In the genomic region with DNA sequence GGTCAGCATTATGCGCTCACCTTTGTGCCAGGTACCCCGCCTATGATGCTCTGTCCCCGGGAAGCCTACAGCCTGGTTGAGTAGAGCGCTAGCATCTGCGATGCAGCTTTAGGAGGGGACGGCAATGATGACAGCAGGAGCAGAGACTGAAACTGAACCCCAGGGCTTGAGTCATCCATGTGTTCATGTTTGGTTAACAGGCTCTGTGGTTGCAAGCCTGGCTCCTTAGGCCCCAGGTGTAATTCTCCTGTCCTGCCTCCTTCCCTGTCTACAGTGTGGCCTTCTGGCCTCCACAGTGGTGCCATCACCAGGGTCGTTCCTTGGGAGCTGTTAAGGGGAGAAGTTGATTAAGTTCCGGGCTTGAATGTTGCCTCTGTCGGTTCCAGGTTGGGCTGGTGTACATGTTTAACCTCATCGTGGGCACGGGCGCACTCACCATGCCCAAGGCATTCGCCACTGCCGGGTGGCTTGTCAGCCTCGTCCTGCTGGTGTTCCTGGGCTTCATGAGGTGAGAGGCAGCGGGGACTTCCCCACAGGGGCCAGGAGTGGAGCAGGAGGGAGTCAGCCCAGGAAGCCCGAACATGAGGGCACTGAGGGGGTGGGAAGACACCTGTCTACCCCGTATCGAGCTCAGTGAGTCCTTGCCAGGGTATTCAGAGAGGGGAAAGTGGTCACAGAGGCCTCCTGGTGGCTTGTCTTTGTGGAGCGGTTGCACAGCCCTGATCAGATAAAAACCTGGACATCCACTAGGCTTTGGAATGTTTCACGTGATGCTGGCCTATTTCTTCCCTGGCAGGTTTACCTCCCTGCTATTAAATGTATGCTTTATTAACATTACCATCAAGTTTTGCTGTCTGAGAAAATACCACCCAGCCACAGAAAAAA, we compare ENCODE assay signal across 10 cellular contexts. TPM values are rescaled to one million over a fixed set of nuclear protein-coding genes. Genes with fewer than 3 reads are reported as not detected.
DNase-seq lines count a peak whose midpoint lies in the region; ATAC-seq, FAIRE-seq and TF ChIP-seq lines count a peak whose summit lies in the region.
"Had no signal": no experiment of that assay in that cellular context is flagged by ENCODE, and none has a peak within 500 bp of the region (broad histone marks: within the 10 kb centered on the region; RNA-seq: fewer than 3 reads in every experiment).

No MANE protein-coding gene starts in this region.

- no peaks in the 10 kb centered on the region for H3K27me3 Mint-ChIP-seq in T-helper 17 cell
- no peaks in the 10 kb centered on the region for H3K27me3 Mint-ChIP-seq in stimulated activated naive CD8-positive, alpha-beta T cell treated with anti-CD3 and anti-CD28 coated beads, Interleukin-15, Interleukin-2, amounts not matched to agents 100 ng/mL and 50 ng/mL, for 24 hours

- DNase-seq in activated T-cell treated with anti-CD3 and anti-CD28 coated beads for 48 hours (ENCODE audit: low read depth): peak; percentile 33
- DNase-seq in activated T-cell treated with anti-CD3 and anti-CD28 coated beads, Interleukin-2, amount 50 U/mL, for 1 hour: no peak
- no peak for DNase-seq in T-helper 17 cell
- DNase-seq in choroid plexus epithelial cell (ENCODE audit: low read depth): no peak
- DNase-seq in H54 (ENCODE audit: insufficient read length, low spot score): no peak
- DNase-seq in left colon: no peak
- no peak for DNase-seq in H4 (ENCODE audit: low spot score)
- DNase-seq: NCI-H146, ovary had no signal

- peaks cover 2% of the 10 kb centered on the region for H3K36me3 Mint-ChIP-seq in T-helper 17 cell (ENCODE audit: low read depth)
- peaks cover 26% of the 10 kb centered on the region for H3K36me3 Mint-ChIP-seq in stimulated activated naive CD8-positive, alpha-beta T cell treated with anti-CD3 and anti-CD28 coated beads, Interleukin-15, Interleukin-2, amounts not matched to agents 100 ng/mL and 50 ng/mL, for 24 hours (ENCODE audit: low read depth)

- TF ChIP-seq CTCF in choroid plexus epithelial cell (conservative IDR thresholded peaks at IDR 0.05; ENCODE audit: low read depth, low read length): peak; percentile 36

- intact Hi-C loops in left colon (cut with DNase I, micrococcal nuclease): no loop called here

- H3K9me3 ChIP-seq in T-helper 17 cell (ENCODE audit: control insufficient read depth, low read length, poor library complexity, severe bottlenecking): no peaks in the 10 kb centered on the region
- H3K9me3 ChIP-seq: ovary had no signal

- H3K27ac Mint-ChIP-seq in T-helper 17 cell: peak overlapping the region; percentile 75
- peak overlapping the region; percentile 26 for H3K27ac Mint-ChIP-seq in stimulated activated naive CD8-positive, alpha-beta T cell treated with anti-CD3 and anti-CD28 coated beads, Interleukin-15, Interleukin-2, amounts not matched to agents 100 ng/mL and 50 ng/mL, for 24 hours

- FAIRE-seq in H54 (lab: Jason Lieb, UNC): no peak

- no peak overlapping the region for H3K4me3 Mint-ChIP-seq in T-helper 17 cell
- no peak overlapping the region for H3K4me3 Mint-ChIP-seq in stimulated activated naive CD8-positive, alpha-beta T cell treated with anti-CD3 and anti-CD28 coated beads, Interleukin-15, Interleukin-2, amounts not matched to agents 100 ng/mL and 50 ng/mL, for 24 hours

- no peak for TF ChIP-seq POLR2A in H54 (IDR thresholded peaks at IDR 0.05; ENCODE audit: low read depth, low read length)

- no peak for ATAC-seq in T-helper 17 cell
- ATAC-seq in left colon: no peak

- no peak overlapping the region for H3K4me3 ChIP-seq in choroid plexus epithelial cell (ENCODE audit: low read depth, low read length)
- H3K4me3 ChIP-seq: ovary had no signal

- H3K9me3 Mint-ChIP-seq in stimulated activated naive CD8-positive, alpha-beta T cell treated with anti-CD3 and anti-CD28 coated beads, Interleukin-15, Interleukin-2, amounts not matched to agents 100 ng/mL and 50 ng/mL, for 24 hours: no peaks in the 10 kb centered on the region

- peaks cover 42% of the 10 kb centered on the region for H3K4me1 Mint-ChIP-seq in T-helper 17 cell
- peaks cover 45% of the 10 kb centered on the region for H3K4me1 Mint-ChIP-seq in stimulated activated naive CD8-positive, alpha-beta T cell treated with anti-CD3 and anti-CD28 coated beads, Interleukin-15, Interleukin-2, amounts not matched to agents 100 ng/mL and 50 ng/mL, for 24 hours (ENCODE audit: low read depth)

RNA-seq across cellular contexts. Expression of a gene that starts 9.2 kb away (rescaled TPM):
- total RNA-seq in T-helper 17 cell (10 to 100 TPM; 32.3 to 32.8 TPM), left colon (10 to 100 TPM; 30.7 to 42.8 TPM)
- total RNA-seq in H4 (2014; rRNA removed; shearing (Covaris generic)): 25.3 and 35.8 TPM in 2 replicates

RNA-seq across cellular contexts. Expression of a gene that starts 36.9 kb away (rescaled TPM):
- total RNA-seq in T-helper 17 cell (100 to 1,000 TPM; 130 to 132 TPM), left colon (100 to 1,000 TPM; 186 to 256 TPM)
- 28.2 and 34.0 TPM in 2 replicates for total RNA-seq in H4 (2014; rRNA removed; shearing (Covaris generic))

RNA-seq across cellular contexts. Expression of a gene that starts 48.3 kb away (rescaled TPM):
- 10 to 100 TPM; 41.4 to 83.3 TPM for total RNA-seq in T-helper 17 cell
- total RNA-seq in left colon: 10 to 100 TPM in 1 of 2 donors, 1 to 10 TPM in 1; 7.6 to 14.2 TPM
- total RNA-seq in H4 (2014; rRNA removed; shearing (Covaris generic)): not detected in 2 replicates
